In the genomic region with DNA sequence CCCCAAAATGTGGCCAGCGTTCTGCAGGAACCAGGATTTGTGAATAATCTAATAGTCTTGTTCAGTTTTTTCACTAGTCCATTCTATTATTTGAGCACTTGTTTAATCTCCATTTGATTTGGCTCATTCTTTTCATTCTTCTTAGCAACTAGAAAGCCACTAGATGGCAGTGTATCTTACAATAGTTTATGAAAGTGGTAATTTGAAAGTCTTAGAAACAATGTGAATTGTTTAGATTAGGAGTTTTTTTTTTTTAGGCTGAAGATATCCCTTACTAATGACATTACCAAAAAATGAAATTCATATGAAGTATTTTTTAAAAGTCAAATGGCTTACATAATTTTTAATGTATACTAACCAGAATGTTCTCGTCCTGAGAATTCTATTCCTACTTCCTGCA, we compare ENCODE assay signal across 3 cellular contexts.
TF ChIP-seq lines count a peak whose summit lies in the region.

No MANE protein-coding gene starts in this region.

TF ChIP-seq in IMR-90, 13 proteins besides CTCF, POLR2A, EP300 and RAD21:
- TF ChIP-seq CHD1 (IDR thresholded peaks at IDR 0.05; ENCODE audit: low read depth, low read length) = no peak
- TF ChIP-seq BHLHE40 (IDR thresholded peaks at IDR 0.05; ENCODE audit: low read depth, low read length) = no peak
- TF ChIP-seq, protein P1, sequence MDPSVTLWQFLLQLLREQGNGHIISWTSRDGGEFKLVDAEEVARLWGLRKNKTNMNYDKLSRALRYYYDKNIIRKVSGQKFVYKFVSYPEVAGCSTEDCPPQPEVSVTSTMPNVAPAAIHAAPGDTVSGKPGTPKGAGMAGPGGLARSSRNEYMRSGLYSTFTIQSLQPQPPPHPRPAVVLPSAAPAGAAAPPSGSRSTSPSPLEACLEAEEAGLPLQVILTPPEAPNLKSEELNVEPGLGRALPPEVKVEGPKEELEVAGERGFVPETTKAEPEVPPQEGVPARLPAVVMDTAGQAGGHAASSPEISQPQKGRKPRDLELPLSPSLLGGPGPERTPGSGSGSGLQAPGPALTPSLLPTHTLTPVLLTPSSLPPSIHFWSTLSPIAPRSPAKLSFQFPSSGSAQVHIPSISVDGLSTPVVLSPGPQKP (IDR thresholded peaks at IDR 0.05; ENCODE audit: borderline replicate concordance, low read depth, low read length) = no peak
- TF ChIP-seq RFX5 (IDR thresholded peaks at IDR 0.05; ENCODE audit: low read depth, low read length) = no peak
- TF ChIP-seq SMC3 (IDR thresholded peaks at IDR 0.05; ENCODE audit: low read depth, low read length) = peak; percentile 54
- TF ChIP-seq RCOR1 (IDR thresholded peaks at IDR 0.05; ENCODE audit: insufficient replicate concordance, low read length) = no peak
TF ChIP-seq in IMR-90: peak in this region for 1.

TF ChIP-seq in liver, 16 proteins besides CTCF, POLR2A, EP300 and RAD21:
- TF ChIP-seq FOXA2 (IDR thresholded peaks at IDR 0.05) = no peak
- no peak for TF ChIP-seq SP1 (IDR thresholded peaks at IDR 0.05)
- no peak for TF ChIP-seq TAF1 (conservative IDR thresholded peaks at IDR 0.05)

TF ChIP-seq in WTC11, 78 proteins besides CTCF, POLR2A, EP300 and RAD21:
- TF ChIP-seq, protein P2, sequence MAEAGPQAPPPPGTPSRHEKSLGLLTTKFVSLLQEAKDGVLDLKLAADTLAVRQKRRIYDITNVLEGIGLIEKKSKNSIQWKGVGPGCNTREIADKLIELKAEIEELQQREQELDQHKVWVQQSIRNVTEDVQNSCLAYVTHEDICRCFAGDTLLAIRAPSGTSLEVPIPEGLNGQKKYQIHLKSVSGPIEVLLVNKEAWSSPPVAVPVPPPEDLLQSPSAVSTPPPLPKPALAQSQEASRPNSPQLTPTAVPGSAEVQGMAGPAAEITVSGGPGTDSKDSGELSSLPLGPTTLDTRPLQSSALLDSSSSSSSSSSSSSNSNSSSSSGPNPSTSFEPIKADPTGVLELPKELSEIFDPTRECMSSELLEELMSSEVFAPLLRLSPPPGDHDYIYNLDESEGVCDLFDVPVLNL (CRISPR knock-in tag; IDR thresholded peaks at IDR 0.05; ENCODE audit: borderline replicate concordance, low read depth) = no peak
- no peak for TF ChIP-seq NFE2L1 (CRISPR knock-in tag; IDR thresholded peaks at IDR 0.05)
- no peak for TF ChIP-seq TP53 (CRISPR knock-in tag; IDR thresholded peaks at IDR 0.05)
- TF ChIP-seq TCF7 (CRISPR knock-in tag; IDR thresholded peaks at IDR 0.05; ENCODE audit: low read depth) = no peak
- no peak for TF ChIP-seq ZNF232 (CRISPR knock-in tag; IDR thresholded peaks at IDR 0.05)
- TF ChIP-seq, protein P3, sequence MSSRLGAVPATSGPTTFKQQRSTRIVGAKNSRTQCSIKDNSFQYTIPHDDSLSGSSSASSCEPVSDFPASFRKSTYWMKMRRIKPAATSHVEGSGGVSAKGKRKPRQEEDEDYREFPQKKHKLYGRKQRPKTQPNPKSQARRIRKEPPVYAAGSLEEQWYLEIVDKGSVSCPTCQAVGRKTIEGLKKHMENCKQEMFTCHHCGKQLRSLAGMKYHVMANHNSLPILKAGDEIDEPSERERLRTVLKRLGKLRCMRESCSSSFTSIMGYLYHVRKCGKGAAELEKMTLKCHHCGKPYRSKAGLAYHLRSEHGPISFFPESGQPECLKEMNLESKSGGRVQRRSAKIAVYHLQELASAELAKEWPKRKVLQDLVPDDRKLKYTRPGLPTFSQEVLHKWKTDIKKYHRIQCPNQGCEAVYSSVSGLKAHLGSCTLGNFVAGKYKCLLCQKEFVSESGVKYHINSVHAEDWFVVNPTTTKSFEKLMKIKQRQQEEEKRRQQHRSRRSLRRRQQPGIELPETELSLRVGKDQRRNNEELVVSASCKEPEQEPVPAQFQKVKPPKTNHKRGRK (CRISPR knock-in tag; IDR thresholded peaks at IDR 0.05; ENCODE audit: borderline replicate concordance) = no peak
- TF ChIP-seq, protein P4, sequence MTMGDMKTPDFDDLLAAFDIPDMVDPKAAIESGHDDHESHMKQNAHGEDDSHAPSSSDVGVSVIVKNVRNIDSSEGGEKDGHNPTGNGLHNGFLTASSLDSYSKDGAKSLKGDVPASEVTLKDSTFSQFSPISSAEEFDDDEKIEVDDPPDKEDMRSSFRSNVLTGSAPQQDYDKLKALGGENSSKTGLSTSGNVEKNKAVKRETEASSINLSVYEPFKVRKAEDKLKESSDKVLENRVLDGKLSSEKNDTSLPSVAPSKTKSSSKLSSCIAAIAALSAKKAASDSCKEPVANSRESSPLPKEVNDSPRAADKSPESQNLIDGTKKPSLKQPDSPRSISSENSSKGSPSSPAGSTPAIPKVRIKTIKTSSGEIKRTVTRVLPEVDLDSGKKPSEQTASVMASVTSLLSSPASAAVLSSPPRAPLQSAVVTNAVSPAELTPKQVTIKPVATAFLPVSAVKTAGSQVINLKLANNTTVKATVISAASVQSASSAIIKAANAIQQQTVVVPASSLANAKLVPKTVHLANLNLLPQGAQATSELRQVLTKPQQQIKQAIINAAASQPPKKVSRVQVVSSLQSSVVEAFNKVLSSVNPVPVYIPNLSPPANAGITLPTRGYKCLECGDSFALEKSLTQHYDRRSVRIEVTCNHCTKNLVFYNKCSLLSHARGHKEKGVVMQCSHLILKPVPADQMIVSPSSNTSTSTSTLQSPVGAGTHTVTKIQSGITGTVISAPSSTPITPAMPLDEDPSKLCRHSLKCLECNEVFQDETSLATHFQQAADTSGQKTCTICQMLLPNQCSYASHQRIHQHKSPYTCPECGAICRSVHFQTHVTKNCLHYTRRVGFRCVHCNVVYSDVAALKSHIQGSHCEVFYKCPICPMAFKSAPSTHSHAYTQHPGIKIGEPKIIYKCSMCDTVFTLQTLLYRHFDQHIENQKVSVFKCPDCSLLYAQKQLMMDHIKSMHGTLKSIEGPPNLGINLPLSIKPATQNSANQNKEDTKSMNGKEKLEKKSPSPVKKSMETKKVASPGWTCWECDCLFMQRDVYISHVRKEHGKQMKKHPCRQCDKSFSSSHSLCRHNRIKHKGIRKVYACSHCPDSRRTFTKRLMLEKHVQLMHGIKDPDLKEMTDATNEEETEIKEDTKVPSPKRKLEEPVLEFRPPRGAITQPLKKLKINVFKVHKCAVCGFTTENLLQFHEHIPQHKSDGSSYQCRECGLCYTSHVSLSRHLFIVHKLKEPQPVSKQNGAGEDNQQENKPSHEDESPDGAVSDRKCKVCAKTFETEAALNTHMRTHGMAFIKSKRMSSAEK (CRISPR knock-in tag; IDR thresholded peaks at IDR 0.05; ENCODE audit: borderline replicate concordance) = no peak
- TF ChIP-seq, protein P5, sequence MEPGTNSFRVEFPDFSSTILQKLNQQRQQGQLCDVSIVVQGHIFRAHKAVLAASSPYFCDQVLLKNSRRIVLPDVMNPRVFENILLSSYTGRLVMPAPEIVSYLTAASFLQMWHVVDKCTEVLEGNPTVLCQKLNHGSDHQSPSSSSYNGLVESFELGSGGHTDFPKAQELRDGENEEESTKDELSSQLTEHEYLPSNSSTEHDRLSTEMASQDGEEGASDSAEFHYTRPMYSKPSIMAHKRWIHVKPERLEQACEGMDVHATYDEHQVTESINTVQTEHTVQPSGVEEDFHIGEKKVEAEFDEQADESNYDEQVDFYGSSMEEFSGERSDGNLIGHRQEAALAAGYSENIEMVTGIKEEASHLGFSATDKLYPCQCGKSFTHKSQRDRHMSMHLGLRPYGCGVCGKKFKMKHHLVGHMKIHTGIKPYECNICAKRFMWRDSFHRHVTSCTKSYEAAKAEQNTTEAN (CRISPR knock-in tag; IDR thresholded peaks at IDR 0.05) = no peak
- TF ChIP-seq ELF4 (CRISPR knock-in tag; IDR thresholded peaks at IDR 0.05; ENCODE audit: low read depth) = no peak
- TF ChIP-seq FOXJ3 (CRISPR knock-in tag; IDR thresholded peaks at IDR 0.05; ENCODE audit: borderline replicate concordance) = no peak
- no peak for TF ChIP-seq NR3C1 (CRISPR knock-in tag; conservative IDR thresholded peaks at IDR 0.05; ENCODE audit: low read depth)
- no peak for TF ChIP-seq ZNF416 (CRISPR knock-in tag; IDR thresholded peaks at IDR 0.05)
- TF ChIP-seq TEAD1 (CRISPR knock-in tag; IDR thresholded peaks at IDR 0.05) = no peak
- TF ChIP-seq, protein P6, sequence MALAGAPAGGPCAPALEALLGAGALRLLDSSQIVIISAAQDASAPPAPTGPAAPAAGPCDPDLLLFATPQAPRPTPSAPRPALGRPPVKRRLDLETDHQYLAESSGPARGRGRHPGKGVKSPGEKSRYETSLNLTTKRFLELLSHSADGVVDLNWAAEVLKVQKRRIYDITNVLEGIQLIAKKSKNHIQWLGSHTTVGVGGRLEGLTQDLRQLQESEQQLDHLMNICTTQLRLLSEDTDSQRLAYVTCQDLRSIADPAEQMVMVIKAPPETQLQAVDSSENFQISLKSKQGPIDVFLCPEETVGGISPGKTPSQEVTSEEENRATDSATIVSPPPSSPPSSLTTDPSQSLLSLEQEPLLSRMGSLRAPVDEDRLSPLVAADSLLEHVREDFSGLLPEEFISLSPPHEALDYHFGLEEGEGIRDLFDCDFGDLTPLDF (CRISPR knock-in tag; IDR thresholded peaks at IDR 0.05) = no peak
- no peak for TF ChIP-seq FOXK1 (CRISPR knock-in tag; IDR thresholded peaks at IDR 0.05)
- no peak for TF ChIP-seq IRF2 (CRISPR knock-in tag; IDR thresholded peaks at IDR 0.05; ENCODE audit: borderline replicate concordance, low read depth)
- TF ChIP-seq CREM (CRISPR knock-in tag; IDR thresholded peaks at IDR 0.05) = no peak
- TF ChIP-seq MXD4 (CRISPR knock-in tag; IDR thresholded peaks at IDR 0.05; ENCODE audit: borderline replicate concordance) = no peak
- TF ChIP-seq PRRX2 (CRISPR knock-in tag; IDR thresholded peaks at IDR 0.05) = no peak
- TF ChIP-seq NFYB (CRISPR knock-in tag; conservative IDR thresholded peaks at IDR 0.05; ENCODE audit: low read depth) = no peak
